Comparison of ENCODE assay signal across 21 cellular contexts in the genomic region with DNA sequence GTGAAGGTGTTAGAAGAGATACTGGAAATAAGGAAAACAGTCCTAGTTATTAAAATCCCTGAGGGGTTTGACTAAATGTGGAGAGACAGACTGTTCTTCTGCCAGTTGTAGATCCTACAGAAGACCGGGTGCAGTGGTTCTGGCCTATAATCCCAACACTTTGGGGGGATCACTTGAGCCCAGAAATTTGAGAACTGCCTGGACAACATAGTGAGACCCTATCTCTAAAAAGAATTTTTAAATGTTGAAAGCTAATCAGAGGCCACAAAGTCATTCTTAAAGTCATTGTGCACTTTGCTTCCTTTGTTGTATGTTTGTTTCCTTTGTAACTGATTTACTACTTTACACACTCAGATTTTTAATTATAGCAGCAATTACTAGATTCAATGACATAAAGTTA.
"Had no signal": no experiment of that assay in that cellular context is flagged by ENCODE, and none has a peak within 500 bp of the region (broad histone marks: within the 10 kb centered on the region; RNA-seq: fewer than 3 reads in every experiment).

No MANE protein-coding gene starts in this region.

- H3K27ac Mint-ChIP-seq: activated B cell treated with CpG ODN at 0.5 μM for 24 hours; activated CD8-positive, alpha-beta T cell treated with anti-CD3 and anti-CD28 coated beads for 36 hours; T-helper 2 cell treated with Interferon-gamma antibody and Interleukin-4, amounts not matched to agents 5 μg/mL and 100 μg/mL, for 36 hours had no signal

- H3K4me3 ChIP-seq: breast epithelium, esophagus squamous epithelium, heart right ventricle, left ventricle myocardium inferior, lung, neural progenitor cell, sigmoid colon, stomach, thyroid gland, upper lobe of left lung, vagina had no signal

- H3K36me3 Mint-ChIP-seq: activated naive CD4-positive, alpha-beta T cell treated with anti-CD3 and anti-CD28 coated beads, Interleukin-2, amount 50 U/mL, for 72 hours; natural killer cell; neural progenitor cell; stimulated activated naive B cell treated with anti-CD40 and anti-IgM and Interleukin-4, amounts not matched to agents 10 μg/mL and 1 μg/mL and 100 μg/mL, for 72 hours had no signal

- H3K4me3 Mint-ChIP-seq: activated B cell treated with CpG ODN at 0.5 μM for 24 hours; activated CD8-positive, alpha-beta T cell treated with anti-CD3 and anti-CD28 coated beads for 36 hours; activated T-cell treated with anti-CD3 and anti-CD28 coated beads, Interleukin-2, amount 50 U/mL, for 4 hours; dendritic cell treated with granulocyte-macrophage colony-stimulating factor and Interleukin-4, amounts not matched to agents 40 ng/mL and 50 ng/mL, for 4 days; natural killer cell; neural progenitor cell; stimulated activated naive B cell treated with anti-CD40 and anti-IgM and Interleukin-4, amounts not matched to agents 10 μg/mL and 1 μg/mL and 100 μg/mL, for 72 hours; T-helper 2 cell treated with Interferon-gamma antibody and Interleukin-4, amounts not matched to agents 5 μg/mL and 100 μg/mL, for 36 hours had no signal

- H3K27me3 Mint-ChIP-seq: activated B cell treated with CpG ODN at 0.5 μM for 24 hours; activated CD8-positive, alpha-beta T cell treated with anti-CD3 and anti-CD28 coated beads for 36 hours had no signal

- H3K27ac ChIP-seq: breast epithelium, epithelial cell of prostate, esophagus squamous epithelium, heart right ventricle, left ventricle myocardium inferior, neural progenitor cell, sigmoid colon, stomach, thyroid gland, upper lobe of left lung, vagina had no signal

- H3K27me3 ChIP-seq: breast epithelium, esophagus squamous epithelium, heart right ventricle, neural progenitor cell, sigmoid colon, stomach, thyroid gland, upper lobe of left lung, vagina had no signal

- H3K9me3 ChIP-seq: breast epithelium, esophagus squamous epithelium, heart right ventricle, left ventricle myocardium inferior, sigmoid colon, stomach, thyroid gland, upper lobe of left lung, vagina had no signal

- H3K4me2 ChIP-seq: neural progenitor cell had no signal

- H3K9me3 Mint-ChIP-seq: activated B cell treated with CpG ODN at 0.5 μM for 24 hours; activated CD8-positive, alpha-beta T cell treated with anti-CD3 and anti-CD28 coated beads for 36 hours; activated naive CD4-positive, alpha-beta T cell treated with anti-CD3 and anti-CD28 coated beads, Interleukin-2, amount 50 U/mL, for 72 hours; activated T-cell treated with anti-CD3 and anti-CD28 coated beads, Interleukin-2, amount 50 U/mL, for 4 hours; dendritic cell treated with granulocyte-macrophage colony-stimulating factor and Interleukin-4, amounts not matched to agents 40 ng/mL and 50 ng/mL, for 4 days; natural killer cell; T-helper 2 cell treated with Interferon-gamma antibody and Interleukin-4, amounts not matched to agents 5 μg/mL and 100 μg/mL, for 36 hours had no signal

- H3K4me1 ChIP-seq: breast epithelium, neural progenitor cell, thyroid gland had no signal

- H3K4me1 Mint-ChIP-seq: activated B cell treated with CpG ODN at 0.5 μM for 24 hours had no signal

- H3K36me3 ChIP-seq: breast epithelium, esophagus squamous epithelium, heart right ventricle, left ventricle myocardium inferior, neural progenitor cell, sigmoid colon, stomach, thyroid gland, upper lobe of left lung, vagina had no signal

- H3K9ac ChIP-seq: neural progenitor cell had no signal

- FAIRE-seq: small intestine had no signal
